9 cellular contexts compared by ENCODE assay signal in the genomic region with DNA sequence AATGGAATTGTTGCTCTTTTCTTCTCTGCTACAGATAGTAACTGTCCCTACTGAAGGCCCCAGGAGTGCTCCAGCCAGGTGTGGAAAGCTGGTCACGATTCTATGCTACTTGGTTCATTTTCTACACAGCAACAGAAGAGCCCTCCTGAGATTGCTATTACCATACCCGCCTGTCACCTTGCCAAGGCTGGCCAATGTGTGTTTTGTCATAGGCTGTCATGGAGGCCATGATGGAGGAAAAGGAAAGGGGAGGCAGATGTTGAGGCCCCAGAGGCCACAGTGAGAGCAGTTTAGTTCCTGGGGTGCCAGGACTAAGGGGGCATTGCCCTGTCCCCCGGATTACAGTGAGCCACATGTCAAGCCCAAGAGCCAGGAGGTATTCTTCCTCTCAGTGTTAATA. TPM values are rescaled to one million over a fixed set of nuclear protein-coding genes. Genes with fewer than 3 reads are reported as not detected.
A peak's percentile ranks its signal among the peaks of the same experiment; 100 is the strongest.
DNase-seq lines count a peak whose midpoint lies in the region; ATAC-seq and TF ChIP-seq lines count a peak whose summit lies in the region.
"Had no signal": no experiment of that assay in that cellular context is flagged by ENCODE, and none has a peak within 500 bp of the region (broad histone marks: within the 10 kb centered on the region; RNA-seq: fewer than 3 reads in every experiment).

No MANE protein-coding gene starts in this region.

- no peaks in the 10 kb centered on the region for H3K27me3 Mint-ChIP-seq in nephron progenitor cell (ENCODE audit: low read depth, poor library complexity)

- no peaks in the 10 kb centered on the region for H3K27me3 ChIP-seq in BLaER1
- H3K27me3 ChIP-seq in MG63, result no peaks in the 10 kb centered on the region
- H3K27me3 ChIP-seq in duodenal mucosa (ENCODE audit: control insufficient read depth in 1 of 2, insufficient read depth in 2 of 2, low read length in 2 of 2), result no peaks in the 10 kb centered on the region

- no peaks in the 10 kb centered on the region for H3K9me3 Mint-ChIP-seq in nephron progenitor cell

- no peak for TF ChIP-seq CTCF in nephron progenitor cell (IDR thresholded peaks at IDR 0.05)

- H3K36me3 Mint-ChIP-seq in nephron progenitor cell (ENCODE audit: low read depth), result peaks cover 19% of the 10 kb centered on the region

- H3K4me1 Mint-ChIP-seq in nephron progenitor cell, result peaks cover 30% of the 10 kb centered on the region

- peak overlapping the region; percentile 90 for H3K4me2 ChIP-seq in BLaER1

- H3K4me1 ChIP-seq in BLaER1 (peaks cover 35% of the 10 kb centered on the region), duodenal mucosa (ENCODE audit: control insufficient read depth in 1 of 2, insufficient read depth in 2 of 2, low read length in 2 of 2) (peaks cover 19% of the 10 kb centered on the region in 2 donors)

- no peak for ATAC-seq in GM21526 (IDR thresholded peaks at IDR 0.05; ENCODE audit: low FRiP score, unreplicated experiment)
- no peak for ATAC-seq in HG03521 (IDR thresholded peaks at IDR 0.05; ENCODE audit: unreplicated experiment)
- no peak for ATAC-seq in HG03457 (IDR thresholded peaks at IDR 0.05; ENCODE audit: unreplicated experiment)

- DNase-seq in MG63 (no peak), nephron progenitor cell (no peak), OCI-M2 (lab: John Stamatoyannopoulos, UW; ENCODE audit: unreplicated experiment) (no peak)
- DNase-seq: NCI-H2081 had no signal

- H3K36me3 ChIP-seq in BLaER1 (peaks cover 55% of the 10 kb centered on the region), MG63 (peaks cover 43% of the 10 kb centered on the region), duodenal mucosa (ENCODE audit: control insufficient read depth in 1 of 2, insufficient read depth in 2 of 2, low read length in 2 of 2) (peaks cover 9 to 35% of the 10 kb centered on the region in 2 donors)

- peak overlapping the region; percentile 98 for H3K4me3 Mint-ChIP-seq in nephron progenitor cell

- H3K9ac ChIP-seq in BLaER1, result peak overlapping the region; percentile 94; the same call in 1 of the 2 replicates
- peak overlapping the region; percentile 76 to 95 for H3K9ac ChIP-seq in duodenal mucosa (ENCODE audit: low read depth in 1 of 2, low read length in 2 of 2)

- no peak overlapping the region for H3K27ac Mint-ChIP-seq in nephron progenitor cell

- H3K27ac ChIP-seq in BLaER1 (no peak overlapping the region; the same call in 1 of the 2 replicates), duodenal mucosa (ENCODE audit: low read depth, low read length) (no peak overlapping the region)

- no peaks in the 10 kb centered on the region for H3K9me3 ChIP-seq in BLaER1
- H3K9me3 ChIP-seq in MG63, result no peaks in the 10 kb centered on the region
- no peaks in the 10 kb centered on the region for H3K9me3 ChIP-seq in duodenal mucosa (ENCODE audit: control insufficient read depth in 1 of 2, low read length in 2 of 2)

- H4K20me1 ChIP-seq in BLaER1, result no peaks in the 10 kb centered on the region

- peak overlapping the region; percentile 85 for H3K4me3 ChIP-seq in BLaER1
- peak overlapping the region; percentile 90 for H3K4me3 ChIP-seq in MG63
- peak overlapping the region; percentile 93 to 95 for H3K4me3 ChIP-seq in duodenal mucosa (ENCODE audit: low read depth in 1 of 2, low read length in 2 of 2)

RNA-seq across cellular contexts. Expression of a gene that starts 1.0 kb away (rescaled TPM):
- total RNA-seq in MG63 (2014; rRNA removed; shearing (Covaris generic); ENCODE audit: low replicate concordance), result 3.9 and 25.3 TPM in 2 replicates

RNA-seq across cellular contexts. Expression of a gene that starts 1.2 kb away (rescaled TPM):
- total RNA-seq in MG63 (2014; rRNA removed; shearing (Covaris generic); ENCODE audit: low replicate concordance), result 28.3 and 40.1 TPM in 2 replicates

RNA-seq across cellular contexts. Expression of a gene that starts 27.7 kb away (rescaled TPM):
- total RNA-seq in MG63 (2014; rRNA removed; shearing (Covaris generic); ENCODE audit: low replicate concordance), result 32.5 and 36.5 TPM in 2 replicates

RNA-seq across cellular contexts. Expression of a gene that starts 54.6 kb away (rescaled TPM):
- 283 and 538 TPM in 2 replicates for total RNA-seq in MG63 (2014; rRNA removed; shearing (Covaris generic); ENCODE audit: low replicate concordance)
